8 cellular contexts compared by ENCODE assay signal in genomic region chr7:92447239-92448184, GRCh38.
DNase-seq lines count a peak whose midpoint lies in the region; ATAC-seq and TF ChIP-seq lines count a peak whose summit lies in the region.

Gene GATAD1, plus strand, starts transcription at chr7:92447482. Its CDS starts 248 bp downstream, at chr7:92447730.

- H3K27ac ChIP-seq in ACC112 (ENCODE audit: low read depth, low read length): peak within 1 kb of the TSS; percentile 51
- peak within 1 kb of the TSS; percentile 83 for H3K27ac ChIP-seq in brain microvascular endothelial cell

- H2AFZ ChIP-seq in ACC112 (ENCODE audit: low read length, unreplicated experiment): peak within 1 kb of the TSS; percentile 72

- H3K4me3 ChIP-seq in ACC112 (ENCODE audit: low read depth, low read length) (peak within 1 kb of the TSS; percentile 84), brain microvascular endothelial cell (ENCODE audit: low read depth, low read length) (peak within 1 kb of the TSS; percentile 85), iPS-11a (ENCODE audit: low read depth, low read length) (peak within 1 kb of the TSS; percentile 77), skeletal muscle cell (ENCODE audit: low read depth, low read length) (peak within 1 kb of the TSS; percentile 77)

- peak; percentile 87 for ATAC-seq in HG03066 (IDR thresholded peaks at IDR 0.05; ENCODE audit: low read depth, unreplicated experiment)

- H3K79me2 ChIP-seq in ACC112 (ENCODE audit: control insufficient read depth, insufficient read depth, low read length, unreplicated experiment): peaks cover 13% of the 10 kb centered on the region

- DNase-seq in NCI-H2107 treated with DMSO at 0.1 percent for 48 hours (lab: John Stamatoyannopoulos, UW; ENCODE audit: unreplicated experiment) (peak; percentile 88), UCSD-AML1 (lab: John Stamatoyannopoulos, UW; ENCODE audit: unreplicated experiment) (peak; percentile 73), brain microvascular endothelial cell (peak; percentile 83), skeletal muscle cell (ENCODE audit: low read depth) (peak; percentile 70)

- peaks cover 3% of the 10 kb centered on the region for H3K4me1 ChIP-seq in ACC112 (ENCODE audit: control insufficient read depth, insufficient read depth, low read length, unreplicated experiment)

- peak; percentile 67 for TF ChIP-seq POLR2A in GM18526 (IDR thresholded peaks at IDR 0.05; ENCODE audit: extremely low read depth, insufficient read length)

- in situ Hi-C loops in brain microvascular endothelial cell (cut with HindIII; ENCODE audit: low pct_ligation_motif_present, low sequenced_read_pairs): no loop called here

- TF ChIP-seq CTCF in brain microvascular endothelial cell (IDR thresholded peaks at IDR 0.05; ENCODE audit: low read depth, low read length, missing control alignments): peak; percentile 94

- peaks cover 20% of the 10 kb centered on the region; the same call in 1 of the 2 replicates for H3K36me3 ChIP-seq in ACC112 (ENCODE audit: insufficient read depth, low read length)
- peaks cover 15% of the 10 kb centered on the region for H3K36me3 ChIP-seq in brain microvascular endothelial cell (replicated peaks)

- H3K27me3 ChIP-seq in ACC112 (ENCODE audit: insufficient read depth, low read length): no peaks in the 10 kb centered on the region
- no peaks in the 10 kb centered on the region for H3K27me3 ChIP-seq in brain microvascular endothelial cell (replicated peaks)

Comparison
In these comparisons a context has a peak if more than half of its experiments do, and no peak if none do; other contexts are left out.
1. Peak in every context shown above with its lines: DNase-seq, ATAC-seq, H3K4me3 ChIP-seq and H3K27ac ChIP-seq.